Comparison of ENCODE assay signal across 7 cellular contexts in genomic region chr14:35406811-35407630, GRCh38. TPM values are rescaled to one million over a fixed set of nuclear protein-coding genes. Genes with fewer than 3 reads are reported as not detected.
DNase-seq lines count a peak whose midpoint lies in the region; ATAC-seq and TF ChIP-seq lines count a peak whose summit lies in the region.

No MANE protein-coding gene starts in this region.

- H3K36me3 Mint-ChIP-seq in dendritic cell treated with granulocyte-macrophage colony-stimulating factor and Interleukin-4, amounts not matched to agents 40 ng/mL and 50 ng/mL, for 4 days (ENCODE audit: low read depth), result peaks cover 30% of the 10 kb centered on the region

- no peaks in the 10 kb centered on the region for H3K9me3 Mint-ChIP-seq in dendritic cell treated with granulocyte-macrophage colony-stimulating factor and Interleukin-4, amounts not matched to agents 40 ng/mL and 50 ng/mL, for 4 days

- peak; percentile 11 for ATAC-seq in PC-3
- no peak for ATAC-seq in GM18870 (IDR thresholded peaks at IDR 0.05; ENCODE audit: unreplicated experiment)

- POLR2A ChIA-PET in PC-3 (lab: Charles Lee; ENCODE audit: unreplicated experiment), result interaction anchor here (1.6 kb wide), 1 partner anchor 361 kb away, joined by 4 read pairs; the partner anchor contains the start of gene FAM177A1

- H2AFZ ChIP-seq in KMS-11 (ENCODE audit: low read depth) (no peak overlapping the region), PC-3 (ENCODE audit: low read length) (no peak overlapping the region)

- H3K27ac Mint-ChIP-seq in dendritic cell treated with granulocyte-macrophage colony-stimulating factor and Interleukin-4, amounts not matched to agents 40 ng/mL and 50 ng/mL, for 4 days, result peak overlapping the region; percentile 100

- H3K9ac ChIP-seq in KMS-11 (no peak overlapping the region), PC-3 (ENCODE audit: low read length) (no peak overlapping the region)

- H3K27me3 ChIP-seq in DOHH2 (ENCODE audit: control insufficient read depth, low read length), result no peaks in the 10 kb centered on the region
- H3K27me3 ChIP-seq in KMS-11 (ENCODE audit: insufficient read depth, low read depth), result no peaks in the 10 kb centered on the region
- H3K27me3 ChIP-seq in PC-3 (ENCODE audit: low read length), result no peaks in the 10 kb centered on the region

- H3K4me3 ChIP-seq in DOHH2 (ENCODE audit: low read length) (no peak overlapping the region), KMS-11 (IDR thresholded peaks at IDR 0.05; ENCODE audit: insufficient read depth, low read depth, low read length) (no peak overlapping the region), PC-3 (ENCODE audit: low read length) (no peak overlapping the region)

- H3K36me3 ChIP-seq in DOHH2 (ENCODE audit: control insufficient read depth, low read length) (peaks cover 20% of the 10 kb centered on the region), KMS-11 (ENCODE audit: insufficient read depth) (0 out of 2 replicates have a peak, but pooled peaks cover 9% of the 10 kb centered on the region), PC-3 (ENCODE audit: low read depth, low read length) (peaks cover 16% of the 10 kb centered on the region)

- H3K4me2 ChIP-seq in DOHH2 (ENCODE audit: low read length), result peak overlapping the region; percentile 10; the same call in 1 of the 2 replicates
- H3K4me2 ChIP-seq in KMS-11, result peak overlapping the region; percentile 7; the same call in 1 of the 2 replicates
- H3K4me2 ChIP-seq in PC-3 (ENCODE audit: low read length), result peak overlapping the region; percentile 48

- H3K9me2 ChIP-seq in DOHH2 (replicated peaks; ENCODE audit: control insufficient read depth, low read length) (no peaks in the 10 kb centered on the region), PC-3 (replicated peaks; ENCODE audit: low read length) (no peaks in the 10 kb centered on the region)

- no peaks in the 10 kb centered on the region for H3K27me3 Mint-ChIP-seq in dendritic cell treated with granulocyte-macrophage colony-stimulating factor and Interleukin-4, amounts not matched to agents 40 ng/mL and 50 ng/mL, for 4 days

- BruUV-seq in PC-3 (replicated peaks; lab: Mats Ljungman, UMichigan), result no TSS peak

- no peaks in the 10 kb centered on the region for H3K9me3 ChIP-seq in DOHH2 (ENCODE audit: control insufficient read depth, insufficient read depth, low read length)
- no peaks in the 10 kb centered on the region for H3K9me3 ChIP-seq in PC-3 (ENCODE audit: low read length)

- H4K20me1 ChIP-seq in DOHH2 (ENCODE audit: control insufficient read depth, insufficient read depth, low read depth, low read length) (peaks cover 16% of the 10 kb centered on the region), KMS-11 (ENCODE audit: insufficient read depth) (no peaks in the 10 kb centered on the region), PC-3 (ENCODE audit: low read length) (peaks cover 16% of the 10 kb centered on the region)

- peaks cover 24% of the 10 kb centered on the region for H3K4me1 Mint-ChIP-seq in dendritic cell treated with granulocyte-macrophage colony-stimulating factor and Interleukin-4, amounts not matched to agents 40 ng/mL and 50 ng/mL, for 4 days (ENCODE audit: low read depth)

- intact Hi-C loops in PC-3 (cut with micrococcal nuclease), result loop anchor here (1.0 to 2.0 kb wide), 5 partner anchors 74 to 267 kb away; partner anchors contain the start of gene PSMA6
- intact Hi-C loops in dendritic cell treated with granulocyte-macrophage colony-stimulating factor and Interleukin-4, amounts not matched to agents 40 ng/mL and 50 ng/mL, for 4 days (cut with micrococcal nuclease), result loop anchor here (1.0 to 5.0 kb wide), 2 partner anchors 178 to 285 kb away; partner anchors contain the start of genes PPP2R3C and PRORP

- H3K4me3 Mint-ChIP-seq in dendritic cell treated with granulocyte-macrophage colony-stimulating factor and Interleukin-4, amounts not matched to agents 40 ng/mL and 50 ng/mL, for 4 days, result peak overlapping the region; percentile 13

- H3K27ac ChIP-seq in DOHH2 (ENCODE audit: low read depth, low read length), result no peak overlapping the region
- no peak overlapping the region for H3K27ac ChIP-seq in KMS-11
- no peak overlapping the region for H3K27ac ChIP-seq in PC-3 (ENCODE audit: low read length)

- H3F3A ChIP-seq in DOHH2 (ENCODE audit: control insufficient read depth, insufficient read depth), result peaks cover 15% of the 10 kb centered on the region
- H3F3A ChIP-seq in PC-3 (ENCODE audit: low read length, unreplicated experiment), result no peaks in the 10 kb centered on the region

- H3K4me1 ChIP-seq in DOHH2 (ENCODE audit: control insufficient read depth, low read length), result peaks cover 37% of the 10 kb centered on the region
- peaks cover 34% of the 10 kb centered on the region for H3K4me1 ChIP-seq in KMS-11 (ENCODE audit: low read depth, poor library complexity, severe bottlenecking)
- peaks cover 31% of the 10 kb centered on the region for H3K4me1 ChIP-seq in PC-3 (ENCODE audit: insufficient read depth, low read length)

- H3K79me2 ChIP-seq in DOHH2 (ENCODE audit: control insufficient read depth, low read length), result peaks cover 25% of the 10 kb centered on the region
- peaks cover 15% of the 10 kb centered on the region for H3K79me2 ChIP-seq in KMS-11 (ENCODE audit: insufficient read depth, low read depth)
- peaks cover 26% of the 10 kb centered on the region for H3K79me2 ChIP-seq in PC-3 (ENCODE audit: low read length)

- CTCF ChIA-PET in PC-3 (lab: Charles Lee), result no interaction called here

- TF ChIP-seq CTCF in DOHH2 (IDR thresholded peaks at IDR 0.05; ENCODE audit: low read depth, low read length, poor library complexity, severe bottlenecking), result peak; percentile 79
- TF ChIP-seq CTCF in KMS-11 (conservative IDR thresholded peaks at IDR 0.05; ENCODE audit: low read depth, low read length), result peak; percentile 61; the same call in 1 of the 2 replicates
- TF ChIP-seq CTCF in PC-3 (conservative IDR thresholded peaks at IDR 0.05; ENCODE audit: low read depth, low read length), result peak; percentile 93

- DNase-seq in PC-3 (peak; percentile 90), myocyte (ENCODE audit: low read depth) (peak; percentile 74)
- DNase-seq in stimulated activated CD8-positive, alpha-beta memory T cell treated with anti-CD3 and anti-CD28 coated beads, Interleukin-4, amount 100 ng/mL, for 48 hours, result no peak

RNA-seq across cellular contexts. Expression of gene NFKBIA, which starts 2.5 kb away (rescaled TPM):
- total RNA-seq in PC-3 (2014; rRNA removed) (186 and 226 TPM in 2 replicates), myocyte (54.0 and 58.7 TPM in 2 replicates)
- 15.1 TPM for polyA plus RNA-seq in myocyte (2012)
